8 cellular contexts compared by ENCODE assay signal in the genomic region with DNA sequence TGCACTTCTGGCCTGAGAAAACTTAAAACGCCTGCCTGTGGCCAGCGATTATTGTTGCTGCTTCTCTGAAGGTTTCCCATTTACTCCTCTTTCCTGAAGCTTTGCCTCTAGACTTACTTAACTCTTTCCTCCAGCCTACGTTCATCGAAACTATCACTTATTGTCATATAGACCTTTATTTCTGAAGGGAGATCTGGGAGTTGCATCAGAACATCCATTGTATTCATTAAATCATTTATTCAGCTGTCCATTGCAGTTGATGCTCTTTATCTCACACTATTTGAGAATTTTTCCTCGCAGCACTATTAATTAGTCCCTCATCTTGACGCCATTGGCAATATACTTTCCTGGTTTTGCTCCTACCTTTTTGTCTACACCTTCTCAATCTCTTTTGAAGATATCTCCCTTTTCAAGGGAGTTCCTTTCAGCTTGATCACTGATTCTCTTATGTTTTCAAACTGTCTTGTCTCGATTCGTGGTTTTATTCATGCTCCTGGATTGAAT. TPM values are rescaled to one million over a fixed set of nuclear protein-coding genes. Genes with fewer than 3 reads are reported as not detected.
DNase-seq lines count a peak whose midpoint lies in the region; ATAC-seq and TF ChIP-seq lines count a peak whose summit lies in the region.

No MANE protein-coding gene starts in this region.

- no peak overlapping the region for H2AK5ac ChIP-seq in mesenchymal stem cell (ENCODE audit: low read length, severe bottlenecking)

- no peak overlapping the region for H4K8ac ChIP-seq in mesenchymal stem cell (ENCODE audit: low read length)

- H4K91ac ChIP-seq in mesenchymal stem cell (ENCODE audit: low read length), result no peak overlapping the region

- peak overlapping the region; percentile 88 for H3K4me3 Mint-ChIP-seq in activated naive CD4-positive, alpha-beta T cell treated with anti-CD3 and anti-CD28 coated beads, Interleukin-2, amount 50 U/mL, for 24 hours
- H3K4me3 Mint-ChIP-seq in brain, result peak overlapping the region; percentile 85 to 94 (median 88)

- H2BK15ac ChIP-seq in mesenchymal stem cell (ENCODE audit: low read depth, poor library complexity, severe bottlenecking), result no peak overlapping the region

- H3K4me3 ChIP-seq in mesenchymal stem cell (ENCODE audit: insufficient read depth in 1 of 2, low read depth in 1 of 2, low read length in 2 of 2) (peak overlapping the region in 1 of 2 experiments; percentile 98), upper lobe of right lung (peak overlapping the region; percentile 85)

- H3K27me3 Mint-ChIP-seq in activated naive CD4-positive, alpha-beta T cell treated with anti-CD3 and anti-CD28 coated beads, Interleukin-2, amount 50 U/mL, for 24 hours, result peaks cover 12% of the 10 kb centered on the region
- peaks cover 25% of the 10 kb centered on the region for H3K27me3 Mint-ChIP-seq in brain

- no peak overlapping the region for H2BK120ac ChIP-seq in mesenchymal stem cell (ENCODE audit: low read depth, low read length)

- no peak overlapping the region for H3K4ac ChIP-seq in mesenchymal stem cell (ENCODE audit: low read depth in 1 of 2, low read length in 2 of 2)

- no peak overlapping the region for H2AFZ ChIP-seq in mesenchymal stem cell (ENCODE audit: low read depth, low read length)

- H3K36me3 ChIP-seq in mesenchymal stem cell (ENCODE audit: control insufficient read depth in 1 of 2, insufficient read depth in 2 of 2, low read depth in 1 of 2, low read length in 2 of 2), result peaks cover 0 to 3% of the 10 kb centered on the region in 2 experiments
- H3K36me3 ChIP-seq in upper lobe of right lung, result no peaks in the 10 kb centered on the region

- ATAC-seq in upper lobe of right lung, result no peak
- ATAC-seq in HG03175 (IDR thresholded peaks at IDR 0.05; ENCODE audit: unreplicated experiment), result no peak

- no peak for TF ChIP-seq CTCF in brain (conservative IDR thresholded peaks at IDR 0.05)
- TF ChIP-seq CTCF in upper lobe of right lung (IDR thresholded peaks at IDR 0.05), result no peak

- H3K9me3 ChIP-seq in mesenchymal stem cell (ENCODE audit: control insufficient read depth, low read length) (peaks cover 10% of the 10 kb centered on the region), upper lobe of right lung (peaks cover 27% of the 10 kb centered on the region)

- H3K14ac ChIP-seq in mesenchymal stem cell (ENCODE audit: low read length in 2 of 2), result no peak overlapping the region

- H3K23ac ChIP-seq in mesenchymal stem cell (ENCODE audit: low read length in 2 of 2), result no peak overlapping the region

- no peak overlapping the region for H3K18ac ChIP-seq in mesenchymal stem cell (ENCODE audit: low read depth in 1 of 2, low read length in 2 of 2)

- WGBS in mesenchymal stem cell, result 80% methylated on average over 8 of the region's 8 CpGs

- H2BK12ac ChIP-seq in mesenchymal stem cell (ENCODE audit: low read length in 2 of 2), result no peak overlapping the region

- H3K27me3 ChIP-seq in mesenchymal stem cell (ENCODE audit: control insufficient read depth in 1 of 2, insufficient read depth in 1 of 2, low read length in 2 of 2) (no peaks in the 10 kb centered on the region), upper lobe of right lung (peaks cover 16% of the 10 kb centered on the region)

- peaks cover 42% of the 10 kb centered on the region for H3K9me3 Mint-ChIP-seq in activated naive CD4-positive, alpha-beta T cell treated with anti-CD3 and anti-CD28 coated beads, Interleukin-2, amount 50 U/mL, for 24 hours
- peaks cover 25 to 69% (median 35%) of the 10 kb centered on the region in 5 experiments for H3K9me3 Mint-ChIP-seq in brain

- H3K36me3 Mint-ChIP-seq in activated naive CD4-positive, alpha-beta T cell treated with anti-CD3 and anti-CD28 coated beads, Interleukin-2, amount 50 U/mL, for 24 hours, result peaks cover 43% of the 10 kb centered on the region
- H3K36me3 Mint-ChIP-seq in brain, result peaks cover 27% of the 10 kb centered on the region

- H3K4me1 Mint-ChIP-seq in activated naive CD4-positive, alpha-beta T cell treated with anti-CD3 and anti-CD28 coated beads, Interleukin-2, amount 50 U/mL, for 24 hours, result peaks cover 45% of the 10 kb centered on the region
- H3K4me1 Mint-ChIP-seq in brain, result peaks cover 35% of the 10 kb centered on the region

- DNase-seq in activated naive CD4-positive, alpha-beta T cell treated with Interleukin-2 at 50 U/mL for 16 hours, result no peak
- no peak for DNase-seq in mesenchymal stem cell
- DNase-seq in upper lobe of right lung, result no peak
- DNase-seq in HUDEP-2 (lab: John Stamatoyannopoulos, UW; ENCODE audit: unreplicated experiment in 76 of 76), result no peak
- no peak for DNase-seq in activated CD8-positive, alpha-beta memory T cell treated with anti-CD3 and anti-CD28 coated beads, Interleukin-2, amount 50 U/mL, for 4 hours

- H3K4me1 ChIP-seq in mesenchymal stem cell (ENCODE audit: control insufficient read depth, insufficient read depth, low read depth, low read length) (no peaks in the 10 kb centered on the region), upper lobe of right lung (peaks cover 3% of the 10 kb centered on the region)

- H2BK5ac ChIP-seq in mesenchymal stem cell (ENCODE audit: low read depth, low read length, poor library complexity, severe bottlenecking), result no peak overlapping the region

- intact Hi-C loops in upper lobe of right lung (cut with DNase I), result no loop called here

- peak overlapping the region; percentile 25 for H3K4me2 ChIP-seq in mesenchymal stem cell (ENCODE audit: low read length, poor library complexity, severe bottlenecking)

- H3K27ac ChIP-seq in mesenchymal stem cell (ENCODE audit: low read length, poor library complexity, severe bottlenecking) (peak overlapping the region; percentile 18), upper lobe of right lung (peak overlapping the region; percentile 97)

- H3K9ac ChIP-seq in mesenchymal stem cell (ENCODE audit: low read length), result peak overlapping the region; percentile 98

- peak overlapping the region; percentile 87 for H3K27ac Mint-ChIP-seq in activated naive CD4-positive, alpha-beta T cell treated with anti-CD3 and anti-CD28 coated beads, Interleukin-2, amount 50 U/mL, for 24 hours
- peak overlapping the region; percentile 75 to 98 (median 94) for H3K27ac Mint-ChIP-seq in brain

- no peaks in the 10 kb centered on the region for H3K79me1 ChIP-seq in mesenchymal stem cell (replicated peaks; ENCODE audit: low read length, poor library complexity, severe bottlenecking)

RNA-seq across cellular contexts. Expression of gene LRIF1, which starts 0.7 kb away (rescaled TPM):
- polyA plus RNA-seq in brain (ENCODE audit: insufficient read depth, low read depth, low replicate concordance), result 9.1 TPM
- polyA plus RNA-seq in mesenchymal stem cell (2013, experiment 1 of 2), result 13.3 TPM
- 13.4 TPM for polyA plus RNA-seq in mesenchymal stem cell (2013, experiment 2 of 2)
- 7.0 TPM for total RNA-seq in upper lobe of right lung
